25 cellular contexts compared by ENCODE assay signal in the genomic region with DNA sequence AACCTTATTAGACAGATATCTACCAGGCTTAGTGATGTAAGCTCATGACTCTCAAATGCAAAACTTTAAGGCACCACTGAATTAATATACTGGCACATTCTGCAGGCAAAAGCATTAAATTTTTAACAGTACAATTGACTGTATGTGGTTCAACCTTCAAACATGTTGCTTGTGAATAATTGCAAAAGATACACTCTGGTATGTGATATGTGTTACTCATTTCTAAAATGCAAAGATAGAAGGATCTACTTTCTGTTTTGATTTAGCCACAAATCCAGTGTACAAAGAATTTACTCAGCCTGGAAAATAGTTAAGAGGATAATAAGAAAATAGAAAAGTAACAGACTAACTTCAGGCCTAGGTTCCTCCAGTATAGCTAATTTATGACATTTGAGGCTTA.
"Had no signal": no experiment of that assay in that cellular context is flagged by ENCODE, and none has a peak within 500 bp of the region (broad histone marks: within the 10 kb centered on the region; RNA-seq: fewer than 3 reads in every experiment).

No MANE protein-coding gene starts in this region.

- H3K4me1 Mint-ChIP-seq: neural progenitor cell; stimulated activated effector memory CD8-positive, alpha-beta T cell treated with anti-CD3 and anti-CD28 coated beads, Interleukin-12 subunit alpha, Interleukin-12 subunit beta, amount 100 ng/mL, for 72 hours had no signal

- H3K36me3 Mint-ChIP-seq: natural killer cell treated with Interleukin-12 subunit alpha and Interleukin-12 subunit beta and Interleukin-15 and Interleukin-18, amount 100 ng/mL, for 72 hours; neural progenitor cell; stimulated activated effector memory CD8-positive, alpha-beta T cell treated with anti-CD3 and anti-CD28 coated beads, Interleukin-12 subunit alpha, Interleukin-12 subunit beta, amount 100 ng/mL, for 72 hours had no signal

- H3K27me3 Mint-ChIP-seq: memory B cell; natural killer cell treated with Interleukin-12 subunit alpha and Interleukin-12 subunit beta and Interleukin-15 and Interleukin-18, amount 100 ng/mL, for 72 hours; stimulated activated naive CD8-positive, alpha-beta T cell treated with anti-CD3 and anti-CD28 coated beads, Interleukin-15, Interleukin-2, amounts not matched to agents 100 ng/mL and 50 ng/mL, for 24 hours had no signal

- H3K9me3 Mint-ChIP-seq: natural killer cell treated with Interleukin-12 subunit alpha and Interleukin-12 subunit beta and Interleukin-15 and Interleukin-18, amount 100 ng/mL, for 72 hours; neural progenitor cell had no signal

- DNase-seq: cortex of kidney; dorsolateral prefrontal cortex; effector CD8-positive, alpha-beta T cell; heart right ventricle; left cardiac atrium; left ventricle myocardium inferior; lower lobe of right lung; midbrain; nucleus accumbens; ovary; sigmoid colon; small intestine; stimulated activated CD4-positive, alpha-beta T cell treated with anti-CD3 and anti-CD28 coated beads, Interleukin-4, amount 100 ng/mL, for 1 hour; stimulated activated CD8-positive, alpha-beta memory T cell treated with anti-CD3 and anti-CD28 coated beads, Interleukin-4, amount 100 ng/mL, for 48 hours; testis; upper lobe of right lung had no signal

- ATAC-seq: natural killer cell treated with Interleukin-12 subunit alpha and Interleukin-12 subunit beta and Interleukin-15 and Interleukin-18, amount 100 ng/mL, for 72 hours; stimulated activated effector memory CD8-positive, alpha-beta T cell treated with anti-CD3 and anti-CD28 coated beads, Interleukin-12 subunit alpha, Interleukin-12 subunit beta, amount 100 ng/mL, for 72 hours had no signal

- FAIRE-seq: frontal cortex, keratinocyte had no signal

- H3K27ac ChIP-seq: dorsolateral prefrontal cortex, heart right ventricle, left ventricle myocardium inferior, lower lobe of right lung, neural progenitor cell, ovary, right atrium auricular region, sigmoid colon, testis, tibial nerve, upper lobe of right lung had no signal

- H3K4me1 ChIP-seq: testis, tibial nerve, upper lobe of right lung had no signal

- H3K9me3 ChIP-seq: heart right ventricle, left ventricle myocardium inferior, lower lobe of right lung, ovary, right atrium auricular region, sigmoid colon, testis, tibial nerve, upper lobe of right lung had no signal

- H3K27ac Mint-ChIP-seq: memory B cell; natural killer cell treated with Interleukin-12 subunit alpha and Interleukin-12 subunit beta and Interleukin-15 and Interleukin-18, amount 100 ng/mL, for 72 hours; neural progenitor cell; stimulated activated effector memory CD8-positive, alpha-beta T cell treated with anti-CD3 and anti-CD28 coated beads, Interleukin-12 subunit alpha, Interleukin-12 subunit beta, amount 100 ng/mL, for 72 hours; stimulated activated naive CD8-positive, alpha-beta T cell treated with anti-CD3 and anti-CD28 coated beads, Interleukin-15, Interleukin-2, amounts not matched to agents 100 ng/mL and 50 ng/mL, for 24 hours had no signal

- H3K4me3 ChIP-seq: dorsolateral prefrontal cortex, heart right ventricle, left ventricle myocardium inferior, lower lobe of right lung, neural progenitor cell, ovary, right atrium auricular region, sigmoid colon, testis, tibial nerve, upper lobe of right lung had no signal

- H3K27me3 ChIP-seq: dorsolateral prefrontal cortex, heart right ventricle, neural progenitor cell, ovary, right atrium auricular region, sigmoid colon, testis, tibial nerve, upper lobe of right lung had no signal

- H3K4me3 Mint-ChIP-seq: memory B cell; natural killer cell treated with Interleukin-12 subunit alpha and Interleukin-12 subunit beta and Interleukin-15 and Interleukin-18, amount 100 ng/mL, for 72 hours; neural progenitor cell; stimulated activated effector memory CD8-positive, alpha-beta T cell treated with anti-CD3 and anti-CD28 coated beads, Interleukin-12 subunit alpha, Interleukin-12 subunit beta, amount 100 ng/mL, for 72 hours; stimulated activated naive CD8-positive, alpha-beta T cell treated with anti-CD3 and anti-CD28 coated beads, Interleukin-15, Interleukin-2, amounts not matched to agents 100 ng/mL and 50 ng/mL, for 24 hours had no signal

- H3K36me3 ChIP-seq: heart right ventricle, left ventricle myocardium inferior, lower lobe of right lung, neural progenitor cell, ovary, right atrium auricular region, sigmoid colon, tibial nerve, upper lobe of right lung had no signal
